In the genomic region with DNA sequence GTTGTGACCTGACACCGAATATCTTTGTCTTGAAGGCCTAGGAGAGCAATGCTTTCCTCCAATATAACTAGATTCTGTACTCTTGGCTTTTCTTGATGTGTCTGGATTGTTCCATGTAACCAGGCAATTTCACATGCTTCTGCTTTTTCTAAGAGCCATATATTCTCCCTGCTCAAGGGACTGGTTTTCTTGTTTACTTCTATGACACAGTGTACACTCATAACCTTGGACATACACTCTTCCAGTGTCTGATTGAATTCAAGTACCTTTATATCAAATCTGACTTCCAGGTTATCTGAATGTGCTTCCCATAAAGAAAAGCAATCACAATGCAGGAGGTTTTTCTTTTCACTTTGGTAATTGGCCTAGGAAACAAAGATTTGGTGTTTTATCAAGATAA, we compare ENCODE assay signal across 13 cellular contexts.
"Had no signal": no experiment of that assay in that cellular context is flagged by ENCODE, and none has a peak within 500 bp of the region (broad histone marks: within the 10 kb centered on the region; RNA-seq: fewer than 3 reads in every experiment).

No MANE protein-coding gene starts in this region.

- H3K36me3 ChIP-seq: esophagus squamous epithelium had no signal

- H3K4me3 ChIP-seq: dorsolateral prefrontal cortex, esophagus squamous epithelium had no signal

- H3K27me3 ChIP-seq: dorsolateral prefrontal cortex, esophagus squamous epithelium had no signal

- H3K27ac ChIP-seq: dorsolateral prefrontal cortex, esophagus squamous epithelium had no signal

- ATAC-seq: activated naive CD4-positive, alpha-beta T cell treated with anti-CD3 and anti-CD28 coated beads, Interleukin-2, amount 50 U/mL, for 72 hours; natural killer cell treated with Interleukin-12 subunit alpha and Interleukin-12 subunit beta and Interleukin-15 and Interleukin-18, amount 100 ng/mL, for 72 hours; sciatic nerve; stimulated activated naive CD8-positive, alpha-beta T cell treated with anti-CD3 and anti-CD28 coated beads, Interleukin-15, Interleukin-2, amounts not matched to agents 100 U/mL and 50 U/mL, for 24 hours had no signal

- H3K9me3 ChIP-seq: esophagus squamous epithelium had no signal

- DNase-seq: activated T-cell treated with anti-CD3 and anti-CD28 coated beads, Interleukin-2, amount 50 U/mL, for 1 hour; amniotic stem cell; dorsolateral prefrontal cortex; esophagus squamous epithelium; foreskin melanocyte; head of caudate nucleus; occipital lobe; stimulated activated CD8-positive, alpha-beta memory T cell treated with anti-CD3 and anti-CD28 coated beads, Interleukin-4, amount 100 ng/mL, for 48 hours; stimulated activated naive CD8-positive, alpha-beta T cell treated with anti-CD3 and anti-CD28 coated beads, Interleukin-15, Interleukin-2, amounts not matched to agents 100 U/mL and 50 U/mL, for 24 hours; T-helper 2 cell had no signal
